Comparison of ENCODE assay signal across 8 cellular contexts in genomic region chr10:102775201-102775972, GRCh38. TPM values are rescaled to one million over a fixed set of nuclear protein-coding genes. Genes with fewer than 3 reads are reported as not detected.
DNase-seq lines count a peak whose midpoint lies in the region; ATAC-seq and TF ChIP-seq lines count a peak whose summit lies in the region.

No MANE protein-coding gene starts in this region.

- ATAC-seq in lower lobe of right lung, result peak in 1 of 2 donors; percentile 18
- ATAC-seq in GM21360 (IDR thresholded peaks at IDR 0.05; ENCODE audit: unreplicated experiment), result no peak
- ATAC-seq in HG02678 (IDR thresholded peaks at IDR 0.05; ENCODE audit: unreplicated experiment), result no peak
- no peak for ATAC-seq in activated CD4-positive, CD25-positive, alpha-beta regulatory T cell treated with anti-CD3 and anti-CD28 coated beads, Interleukin-2, amount 50 U/mL, for 24 hours

- peak overlapping the region; percentile 96 for H3K9ac ChIP-seq in stomach smooth muscle (ENCODE audit: low read length in 2 of 2)

- TF ChIP-seq CTCF in choroid plexus epithelial cell (conservative IDR thresholded peaks at IDR 0.05; ENCODE audit: low read depth, low read length) (no peak), lower lobe of right lung (IDR thresholded peaks at IDR 0.05) (no peak)

- H3K4me3 ChIP-seq in choroid plexus epithelial cell (ENCODE audit: low read depth, low read length) (peak overlapping the region; percentile 53), lower lobe of right lung (peak overlapping the region; percentile 39), stomach smooth muscle (ENCODE audit: low read length in 2 of 2) (peak overlapping the region; percentile 83 to 87)

- no peaks in the 10 kb centered on the region for H3K27me3 ChIP-seq in lower lobe of right lung (ENCODE audit: low read depth)
- H3K27me3 ChIP-seq in stomach smooth muscle (ENCODE audit: control insufficient read depth in 1 of 2, insufficient read depth in 2 of 2, low read length in 2 of 2), result no peaks in the 10 kb centered on the region

- DNase-seq in choroid plexus epithelial cell (ENCODE audit: low read depth), result peak; percentile 57
- no peak for DNase-seq in lower lobe of right lung
- no peak for DNase-seq in NCI-H345 (lab: John Stamatoyannopoulos, UW)

- H3K36me3 ChIP-seq in KOPT-K1 (ENCODE audit: insufficient read depth, low read length), result 0 out of 2 replicates have a peak, but pooled peaks cover under 1% of the 10 kb centered on the region
- H3K36me3 ChIP-seq in lower lobe of right lung, result no peaks in the 10 kb centered on the region
- H3K36me3 ChIP-seq in stomach smooth muscle (ENCODE audit: control insufficient read depth in 2 of 2, insufficient read depth in 2 of 2, low read length in 2 of 2), result no peaks in the 10 kb centered on the region

- H3K9me3 ChIP-seq in KOPT-K1 (ENCODE audit: insufficient read depth, low read length, poor library complexity, severe bottlenecking) (no peaks in the 10 kb centered on the region), lower lobe of right lung (no peaks in the 10 kb centered on the region), stomach smooth muscle (ENCODE audit: control insufficient read depth in 2 of 2, low read length in 2 of 2) (no peaks in the 10 kb centered on the region)

- peak overlapping the region; percentile 85 for H3K27ac ChIP-seq in KOPT-K1 (ENCODE audit: low read depth, low read length, poor library complexity, severe bottlenecking)
- H3K27ac ChIP-seq in lower lobe of right lung, result peak overlapping the region; percentile 91
- peak overlapping the region; percentile 99 for H3K27ac ChIP-seq in stomach smooth muscle (ENCODE audit: low read length)

- intact Hi-C loops in lower lobe of right lung (cut with DNase I), result no loop called here

- H3K4me1 ChIP-seq in lower lobe of right lung (peaks cover 88% of the 10 kb centered on the region), stomach smooth muscle (ENCODE audit: control insufficient read depth, insufficient read depth, low read length) (peaks cover 71% of the 10 kb centered on the region)

RNA-seq across cellular contexts. Expression of gene WBP1L, which starts 31.6 kb away (rescaled TPM):
- total RNA-seq in lower lobe of right lung, result 44.5 TPM
